In the genomic region with DNA sequence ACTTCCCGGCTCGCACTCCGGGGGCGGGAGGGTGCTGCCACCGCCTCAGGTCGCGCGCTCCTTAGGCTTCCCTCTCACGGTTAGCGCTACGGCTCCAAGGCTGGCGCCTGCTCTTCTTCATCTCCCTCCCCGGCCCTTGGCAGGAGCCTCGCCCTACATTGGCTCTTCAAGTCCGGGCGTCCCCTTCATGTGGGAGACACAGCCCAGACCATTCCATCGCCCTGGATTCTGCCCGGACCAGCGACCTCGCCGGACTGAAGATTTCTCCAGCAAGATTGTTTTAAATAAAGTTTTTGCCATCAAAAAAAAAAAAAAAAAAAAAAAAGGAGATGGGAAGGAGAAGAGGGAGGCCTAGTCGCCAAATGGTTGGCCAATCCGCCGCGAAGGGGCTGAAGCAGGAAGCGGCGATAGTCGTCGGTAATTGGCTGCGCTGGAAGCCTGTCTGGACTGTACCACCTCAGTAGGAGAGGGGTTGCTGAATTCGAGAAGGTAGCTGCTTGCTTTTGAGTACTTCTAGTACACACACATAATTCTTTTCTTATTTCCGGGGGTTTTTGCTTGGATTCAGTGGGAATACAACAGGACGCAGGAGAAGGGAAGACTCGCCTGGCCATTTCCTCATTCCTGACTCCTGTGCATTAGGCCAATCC, we compare ENCODE assay signal across 8 cellular contexts.
DNase-seq lines count a peak whose midpoint lies in the region; ATAC-seq, FAIRE-seq and TF ChIP-seq lines count a peak whose summit lies in the region.

No MANE protein-coding gene starts in this region.

- DNase-seq in AG09319 (ENCODE audit: extremely low read depth, low read depth) (peak; percentile 99), NCI-H345 (lab: John Stamatoyannopoulos, UW) (peak; percentile 97), cerebellar cortex (ENCODE audit: low spot score) (peak; percentile 99)
- peak; percentile 90 for DNase-seq in activated CD4-positive, CD25-positive, alpha-beta regulatory T cell treated with anti-CD3 and anti-CD28 coated beads, Interleukin-2, amount 50 U/mL, for 16 hours (ENCODE audit: low read depth, low spot score)
- DNase-seq in stimulated activated CD4-positive, alpha-beta T cell treated with anti-CD3 and anti-CD28 coated beads, Interleukin-12 subunit alpha, Interleukin-12 subunit beta, amount 100 ng/mL, for 24 hours (ENCODE audit: low read depth in 2 of 2) = peak; percentile 80 to 85

- TF ChIP-seq CTCF in AG09319 (IDR thresholded peaks at IDR 0.05; ENCODE audit: low read depth, low read length) = no peak

- FAIRE-seq in islet of Langerhans (lab: Jason Lieb, UNC) = peak; percentile 95

- peak; percentile 53 for ATAC-seq in GM19025 (IDR thresholded peaks at IDR 0.05; ENCODE audit: low read depth, unreplicated experiment)
- peak; percentile 63 for ATAC-seq in HG03280 (IDR thresholded peaks at IDR 0.05; ENCODE audit: unreplicated experiment)

Comparison
In these comparisons a context has a peak if more than half of its experiments do, and no peak if none do; other contexts are left out.
1. Peak in every context shown above with its lines: DNase-seq and ATAC-seq.